In genomic region chr16:77057161-77057736, GRCh38 we compare ENCODE assay signal across 24 cellular contexts.
"Had no signal": no experiment of that assay in that cellular context is flagged by ENCODE, and none has a peak within 500 bp of the region (broad histone marks: within the 10 kb centered on the region; RNA-seq: fewer than 3 reads in every experiment).

No MANE protein-coding gene starts in this region.

- H3K27me3 ChIP-seq: ascending aorta, body of pancreas had no signal

- H3K36me3 ChIP-seq: ascending aorta had no signal

- H3K9me3 Mint-ChIP-seq: activated CD4-positive, alpha-beta T cell treated with anti-CD3 and anti-CD28 coated beads, Interleukin-2, amount 10 ng/mL, durations not matched to agents 24 days and 14 days; activated T-helper 1 cell treated with anti-CD3 and anti-CD28 coated beads, Interleukin-12 subunit alpha, Interleukin-12 subunit beta, Interleukin-2, Interleukin-4 antibody, amounts not matched to agents 30 ng/mL and 10 ng/mL and 1 ng/mL, durations not matched to agents 14 hours and 24 hours and 36 hours had no signal

- H3K4me3 Mint-ChIP-seq: activated B cell treated with CpG ODN at 0.5 μM for 24 hours; activated CD4-positive, alpha-beta T cell treated with anti-CD3 and anti-CD28 coated beads, Interleukin-2, amount 10 ng/mL, durations not matched to agents 24 days and 14 days; activated CD8-positive, alpha-beta memory T cell treated with anti-CD3 and anti-CD28 coated beads, Interleukin-2, amount 10 ng/mL, durations not matched to agents 7 days and 5 days; activated naive CD4-positive, alpha-beta T cell treated with anti-CD3 and anti-CD28 coated beads, Interleukin-2, amount 50 U/mL, for 24 hours; activated T-cell treated with anti-CD3 and anti-CD28 coated beads, Interleukin-2, amount 50 U/mL, for 24 hours; activated T-helper 1 cell treated with anti-CD3 and anti-CD28 coated beads, Interleukin-12 subunit alpha, Interleukin-12 subunit beta, Interleukin-2, Interleukin-4 antibody, amounts not matched to agents 30 ng/mL and 10 ng/mL and 1 ng/mL, durations not matched to agents 14 hours and 24 hours and 36 hours; T-helper 17 cell had no signal

- H3K4me1 Mint-ChIP-seq: activated B cell treated with CpG ODN at 0.5 μM for 24 hours; activated CD4-positive, alpha-beta T cell treated with anti-CD3 and anti-CD28 coated beads, Interleukin-2, amount 10 ng/mL, durations not matched to agents 24 days and 14 days; activated CD8-positive, alpha-beta memory T cell treated with anti-CD3 and anti-CD28 coated beads, Interleukin-2, amount 10 ng/mL, durations not matched to agents 7 days and 5 days; activated naive CD4-positive, alpha-beta T cell treated with anti-CD3 and anti-CD28 coated beads, Interleukin-2, amount 50 U/mL, for 24 hours; T-helper 17 cell had no signal

- H3K9me3 ChIP-seq: ascending aorta, body of pancreas had no signal

- H3K4me3 ChIP-seq: ascending aorta, body of pancreas, PC-9 had no signal

- H3K27ac ChIP-seq: ascending aorta, body of pancreas, PC-9 had no signal

- H3K27ac Mint-ChIP-seq: activated B cell treated with CpG ODN at 0.5 μM for 24 hours; activated CD4-positive, alpha-beta T cell treated with anti-CD3 and anti-CD28 coated beads, Interleukin-2, amount 10 ng/mL, durations not matched to agents 24 days and 14 days; activated CD8-positive, alpha-beta memory T cell treated with anti-CD3 and anti-CD28 coated beads, Interleukin-2, amount 10 ng/mL, durations not matched to agents 7 days and 5 days; activated naive CD4-positive, alpha-beta T cell treated with anti-CD3 and anti-CD28 coated beads, Interleukin-2, amount 50 U/mL, for 24 hours; activated T-cell treated with anti-CD3 and anti-CD28 coated beads, Interleukin-2, amount 50 U/mL, for 24 hours; activated T-helper 1 cell treated with anti-CD3 and anti-CD28 coated beads, Interleukin-12 subunit alpha, Interleukin-12 subunit beta, Interleukin-2, Interleukin-4 antibody, amounts not matched to agents 30 ng/mL and 10 ng/mL and 1 ng/mL, durations not matched to agents 14 hours and 24 hours and 36 hours; T-helper 17 cell had no signal

- H3K4me1 ChIP-seq: ascending aorta, body of pancreas had no signal

- DNase-seq: activated B cell treated with CpG ODN at 0.5 μM for 24 hours; activated CD4-positive, alpha-beta T cell treated with anti-CD3 and anti-CD28 coated beads for 1 hour; activated CD4-positive, alpha-beta T cell treated with anti-CD3 and anti-CD28 coated beads, Interleukin-2, amount 10 ng/mL, durations not matched to agents 24 days and 14 days; activated CD4-positive, alpha-beta T cell treated with anti-CD3 and anti-CD28 coated beads, Interleukin-2, amount 50 U/mL, for 48 hours; activated CD8-positive, alpha-beta memory T cell treated with anti-CD3 and anti-CD28 coated beads, Interleukin-2, amount 10 ng/mL, durations not matched to agents 7 days and 5 days; activated effector memory CD4-positive, alpha-beta T cell treated with Interleukin-2 at 50 U/mL for 16 hours; activated naive CD4-positive, alpha-beta T cell; activated T-cell treated with anti-CD3 and anti-CD28 coated beads, Interleukin-2, amount 50 U/mL, for 24 hours; body of pancreas; KBM-7; MV-4-11; NCI-H1105 treated with DMSO at 0.1 percent for 48 hours; NCI-H1436 treated with DMSO at 0.1 percent for 48 hours; NCI-H187; NCI-H2081 treated with DMSO at 0.1 percent for 48 hours; NCI-H510A treated with DMSO at 0.1 percent for 48 hours; NCI-H69; PC-9; SHP77 treated with DMSO at 0.1 percent for 48 hours; T-helper 17 cell; T-helper 9 cell had no signal

- H3K27me3 Mint-ChIP-seq: activated B cell treated with CpG ODN at 0.5 μM for 24 hours; activated CD4-positive, alpha-beta T cell treated with anti-CD3 and anti-CD28 coated beads, Interleukin-2, amount 10 ng/mL, durations not matched to agents 24 days and 14 days; activated CD8-positive, alpha-beta memory T cell treated with anti-CD3 and anti-CD28 coated beads, Interleukin-2, amount 10 ng/mL, durations not matched to agents 7 days and 5 days; activated T-cell treated with anti-CD3 and anti-CD28 coated beads, Interleukin-2, amount 50 U/mL, for 24 hours; T-helper 17 cell had no signal

- H3K36me3 Mint-ChIP-seq: activated CD8-positive, alpha-beta memory T cell treated with anti-CD3 and anti-CD28 coated beads, Interleukin-2, amount 10 ng/mL, durations not matched to agents 7 days and 5 days; activated naive CD4-positive, alpha-beta T cell treated with anti-CD3 and anti-CD28 coated beads, Interleukin-2, amount 50 U/mL, for 24 hours had no signal
